ENCODE assay signal across 24 cellular contexts in genomic region chr12:29200586-29200985, GRCh38. TPM values are rescaled to one million over a fixed set of nuclear protein-coding genes. Genes with fewer than 3 reads are reported as not detected.
DNase-seq lines count a peak whose midpoint lies in the region; ATAC-seq and TF ChIP-seq lines count a peak whose summit lies in the region.
"Had no signal": no experiment of that assay in that cellular context is flagged by ENCODE, and none has a peak within 500 bp of the region (broad histone marks: within the 10 kb centered on the region; RNA-seq: fewer than 3 reads in every experiment).

No MANE protein-coding gene starts in this region.

- no peaks in the 10 kb centered on the region for H3K9me2 ChIP-seq in hepatocyte (replicated peaks; ENCODE audit: insufficient read depth)

- H3K4me1 ChIP-seq in hepatocyte (ENCODE audit: insufficient read depth): no peaks in the 10 kb centered on the region
- H3K4me1 ChIP-seq: gastroesophageal sphincter, sigmoid colon, suprapubic skin had no signal

- no peaks in the 10 kb centered on the region for H4K20me1 ChIP-seq in hepatocyte (ENCODE audit: insufficient read depth, poor library complexity, severe bottlenecking)

- WGBS in hepatocyte (ENCODE audit: low lambda C conversion rate, missing lambda C conversion rate): 21% methylated on average over 5 of the region's 5 CpGs

- peak; percentile 26 for DNase-seq in DMS153 treated with DMSO at 0.1 percent for 48 hours (lab: John Stamatoyannopoulos, UW; ENCODE audit: unreplicated experiment)
- peak; percentile 12 for DNase-seq in LoVo (ENCODE audit: low spot score)
- DNase-seq in NCI-H524 treated with DMSO at 0.1 percent for 48 hours (lab: John Stamatoyannopoulos, UW): peak; percentile 61
- no peak for DNase-seq in hepatocyte (ENCODE audit: low spot score)
- DNase-seq in NCI-H187 treated with DMSO at 0.1 percent for 48 hours (lab: John Stamatoyannopoulos, UW): no peak
- no peak for DNase-seq in activated naive CD8-positive, alpha-beta T cell treated with anti-CD3 and anti-CD28 coated beads, Interleukin-2, amount 50 U/mL, for 24 hours
- DNase-seq: activated CD4-positive, alpha-beta T cell treated with anti-CD3 and anti-CD28 coated beads, Interleukin-2, amount 50 U/mL, for 4 hours; activated naive CD4-positive, alpha-beta T cell treated with anti-CD3 and anti-CD28 coated beads, Interleukin-2, amount 10 ng/mL, durations not matched to agents 7 days and 5 days; amygdala; C1 segment of cervical spinal cord; EL; HFFc6; hypothalamus; immature natural killer cell; NCI-H1436; NCI-H226; sigmoid colon; stimulated activated CD4-positive, alpha-beta T cell treated with anti-CD3 and anti-CD28 coated beads, Interleukin-15, amount 100 ng/mL, for 24 hours; stimulated activated naive B cell treated with anti-CD40 and anti-IgM and Interleukin-4, amounts not matched to agents 10 μg/mL and 1 μg/mL and 100 μg/mL, for 72 hours; T-helper 1 cell had no signal

- no peaks in the 10 kb centered on the region for H3K36me3 ChIP-seq in hepatocyte (replicated peaks; ENCODE audit: insufficient read depth, low read depth)
- H3K36me3 ChIP-seq: gastroesophageal sphincter, sigmoid colon, suprapubic skin had no signal

- H3K27me3 Mint-ChIP-seq in activated naive CD8-positive, alpha-beta T cell treated with anti-CD3 and anti-CD28 coated beads, Interleukin-2, amount 50 U/mL, for 24 hours: peaks cover 2% of the 10 kb centered on the region
- H3K27me3 Mint-ChIP-seq: activated naive CD4-positive, alpha-beta T cell treated with anti-CD3 and anti-CD28 coated beads, Interleukin-2, amount 10 ng/mL, durations not matched to agents 7 days and 5 days; stimulated activated naive B cell treated with anti-CD40 and anti-IgM and Interleukin-4, amounts not matched to agents 10 μg/mL and 1 μg/mL and 100 μg/mL, for 72 hours had no signal

- no peaks in the 10 kb centered on the region for H3K27me3 ChIP-seq in hepatocyte
- H3K27me3 ChIP-seq: gastroesophageal sphincter, sigmoid colon, suprapubic skin had no signal

- no peak for TF ChIP-seq CTCF in hepatocyte (IDR thresholded peaks at IDR 0.05; ENCODE audit: poor library complexity)

- no peak overlapping the region for H2AFZ ChIP-seq in hepatocyte

- no peak for ATAC-seq in activated naive CD8-positive, alpha-beta T cell treated with anti-CD3 and anti-CD28 coated beads, Interleukin-2, amount 50 U/mL, for 24 hours
- no peak for ATAC-seq in HG03521 (IDR thresholded peaks at IDR 0.05; ENCODE audit: unreplicated experiment)
- ATAC-seq: gastroesophageal sphincter; left lobe of liver; stimulated activated naive B cell treated with anti-CD40 and anti-IgM and Interleukin-4, amounts not matched to agents 10 μg/mL and 1 μg/mL and 100 μg/mL, for 72 hours had no signal

- H3K36me3 Mint-ChIP-seq in activated naive CD8-positive, alpha-beta T cell treated with anti-CD3 and anti-CD28 coated beads, Interleukin-2, amount 50 U/mL, for 24 hours (ENCODE audit: low read depth): no peaks in the 10 kb centered on the region
- H3K36me3 Mint-ChIP-seq: immature natural killer cell had no signal

- no peaks in the 10 kb centered on the region for H3K9me3 Mint-ChIP-seq in activated naive CD8-positive, alpha-beta T cell treated with anti-CD3 and anti-CD28 coated beads, Interleukin-2, amount 50 U/mL, for 24 hours

- H3K9me3 ChIP-seq in hepatocyte (ENCODE audit: low read depth): no peaks in the 10 kb centered on the region
- H3K9me3 ChIP-seq: gastroesophageal sphincter, sigmoid colon, suprapubic skin had no signal

- H3K4me2 ChIP-seq in hepatocyte: peak overlapping the region; percentile 19

- H3K27ac Mint-ChIP-seq in activated naive CD8-positive, alpha-beta T cell treated with anti-CD3 and anti-CD28 coated beads, Interleukin-2, amount 50 U/mL, for 24 hours: no peak overlapping the region
- H3K27ac Mint-ChIP-seq: activated naive CD4-positive, alpha-beta T cell treated with anti-CD3 and anti-CD28 coated beads, Interleukin-2, amount 10 ng/mL, durations not matched to agents 7 days and 5 days; HFFc6; immature natural killer cell; stimulated activated naive B cell treated with anti-CD40 and anti-IgM and Interleukin-4, amounts not matched to agents 10 μg/mL and 1 μg/mL and 100 μg/mL, for 72 hours had no signal

- H3K4me1 Mint-ChIP-seq in activated naive CD8-positive, alpha-beta T cell treated with anti-CD3 and anti-CD28 coated beads, Interleukin-2, amount 50 U/mL, for 24 hours: no peaks in the 10 kb centered on the region
- H3K4me1 Mint-ChIP-seq: activated naive CD4-positive, alpha-beta T cell treated with anti-CD3 and anti-CD28 coated beads, Interleukin-2, amount 10 ng/mL, durations not matched to agents 7 days and 5 days; immature natural killer cell; stimulated activated naive B cell treated with anti-CD40 and anti-IgM and Interleukin-4, amounts not matched to agents 10 μg/mL and 1 μg/mL and 100 μg/mL, for 72 hours had no signal

- no peak overlapping the region for H3K4me3 ChIP-seq in hepatocyte
- H3K4me3 ChIP-seq: gastroesophageal sphincter, sigmoid colon, suprapubic skin had no signal

- no peak overlapping the region for H3K27ac ChIP-seq in hepatocyte
- H3K27ac ChIP-seq: gastroesophageal sphincter, sigmoid colon, suprapubic skin had no signal

- no peak overlapping the region for H3K4me3 Mint-ChIP-seq in activated naive CD8-positive, alpha-beta T cell treated with anti-CD3 and anti-CD28 coated beads, Interleukin-2, amount 50 U/mL, for 24 hours
- H3K4me3 Mint-ChIP-seq: activated naive CD4-positive, alpha-beta T cell treated with anti-CD3 and anti-CD28 coated beads, Interleukin-2, amount 10 ng/mL, durations not matched to agents 7 days and 5 days; HFFc6; immature natural killer cell; stimulated activated naive B cell treated with anti-CD40 and anti-IgM and Interleukin-4, amounts not matched to agents 10 μg/mL and 1 μg/mL and 100 μg/mL, for 72 hours had no signal

- H3K79me2 ChIP-seq in hepatocyte: no peaks in the 10 kb centered on the region

RNA-seq across cellular contexts. Expression of gene FAR2, which starts 51.5 kb away (rescaled TPM):
- 4.4 and 5.2 TPM in 2 replicates for total RNA-seq in hepatocyte
- polyA plus RNA-seq in hepatocyte: 2.4 and 2.7 TPM in 2 replicates

Comparison
In these comparisons a context has a peak if more than half of its experiments do, and no peak if none do; other contexts are left out.
1. DNase-seq: peak in DMS153 treated with DMSO at 0.1 percent for 48 hours (single experiment), LoVo (single experiment) and NCI-H524 treated with DMSO at 0.1 percent for 48 hours (single experiment); none in hepatocyte (single experiment), NCI-H187 treated with DMSO at 0.1 percent for 48 hours (single experiment) and activated naive CD8-positive, alpha-beta T cell treated with anti-CD3 and anti-CD28 coated beads, Interleukin-2, amount 50 U/mL, for 24 hours (single experiment).